In the genomic region with DNA sequence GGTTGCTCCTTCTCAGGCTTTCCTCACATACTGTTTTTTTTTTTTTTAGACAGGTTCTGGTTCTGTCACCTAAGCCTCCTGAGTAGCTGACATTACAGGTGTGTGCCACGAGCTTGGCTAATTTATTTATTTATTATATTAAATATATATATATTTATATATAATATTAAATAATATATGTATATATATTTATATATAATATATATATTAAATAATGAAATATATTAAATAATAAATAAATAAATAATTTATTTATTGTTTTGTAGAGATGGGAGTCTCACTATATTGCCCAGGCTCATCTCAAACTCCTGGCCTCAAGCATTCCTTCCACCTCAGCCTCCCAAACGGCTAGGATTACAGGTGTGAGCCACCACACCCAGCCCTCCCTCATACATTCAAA, we compare ENCODE assay signal across 7 cellular contexts.
"Had no signal": no experiment of that assay in that cellular context is flagged by ENCODE, and none has a peak within 500 bp of the region (broad histone marks: within the 10 kb centered on the region; RNA-seq: fewer than 3 reads in every experiment).

No MANE protein-coding gene starts in this region.

- H3K27ac Mint-ChIP-seq: HFFc6 had no signal

- H3K4me1 ChIP-seq: HAP-1 had no signal

- H3K4me3 Mint-ChIP-seq: HFFc6 had no signal

- ATAC-seq: HCT116 had no signal

- H2AFZ ChIP-seq: GM23248 had no signal

- DNase-seq: GM23248, GOT3, H7, HFFc6 had no signal

- H3K9me3 Mint-ChIP-seq: HFFc6, IgD-negative memory B cell had no signal

- H3K9ac ChIP-seq: GM23248 had no signal

- H3K4me3 ChIP-seq: GM23248, HAP-1 had no signal

- H3K9me3 ChIP-seq: HAP-1 had no signal

- H3K27me3 Mint-ChIP-seq: IgD-negative memory B cell had no signal

- H3K27ac ChIP-seq: GM23248 had no signal

- H3K36me3 ChIP-seq: HAP-1 had no signal
